Comparison of ENCODE assay signal across 2 cellular contexts in genomic region chr7:28984219-28984618, GRCh38.
TF ChIP-seq lines count a peak whose summit lies in the region.

No MANE protein-coding gene starts in this region.

TF ChIP-seq in IMR-90, 13 proteins besides CTCF, POLR2A, EP300 and RAD21:
- no peak for TF ChIP-seq FOS (IDR thresholded peaks at IDR 0.05; ENCODE audit: low read depth, low read length)
- TF ChIP-seq MXI1 (IDR thresholded peaks at IDR 0.05; ENCODE audit: borderline replicate concordance, low read depth, low read length) = no peak
- no peak for TF ChIP-seq SMC3 (IDR thresholded peaks at IDR 0.05; ENCODE audit: low read depth, low read length)
- no peak for TF ChIP-seq ELK1 (IDR thresholded peaks at IDR 0.05; ENCODE audit: borderline replicate concordance, low read depth, low read length)
- no peak for TF ChIP-seq CEBPB (IDR thresholded peaks at IDR 0.05; ENCODE audit: low read depth, low read length)
- no peak for TF ChIP-seq USF2 (IDR thresholded peaks at IDR 0.05; ENCODE audit: low read depth, low read length)
- no peak for TF ChIP-seq NFE2L2 (IDR thresholded peaks at IDR 0.05; ENCODE audit: low read depth, low read length)
- TF ChIP-seq CHD1 (IDR thresholded peaks at IDR 0.05; ENCODE audit: low read depth, low read length) = no peak
- no peak for TF ChIP-seq RFX5 (IDR thresholded peaks at IDR 0.05; ENCODE audit: low read depth, low read length)
- no peak for TF ChIP-seq BHLHE40 (IDR thresholded peaks at IDR 0.05; ENCODE audit: low read depth, low read length)
- no peak for TF ChIP-seq MAZ (IDR thresholded peaks at IDR 0.05; ENCODE audit: borderline replicate concordance, low read depth, low read length)

TF ChIP-seq in WTC11, 78 proteins besides CTCF, POLR2A, EP300 and RAD21:
- TF ChIP-seq MYBL2 (CRISPR knock-in tag; IDR thresholded peaks at IDR 0.05) (no peak), ZSCAN18 (CRISPR knock-in tag; IDR thresholded peaks at IDR 0.05) (no peak), PRDM15 (CRISPR knock-in tag; IDR thresholded peaks at IDR 0.05) (no peak), AFF4 (CRISPR knock-in tag; IDR thresholded peaks at IDR 0.05; ENCODE audit: borderline replicate concordance) (no peak), ZNF232 (CRISPR knock-in tag; IDR thresholded peaks at IDR 0.05) (no peak), TEAD4 (CRISPR knock-in tag; IDR thresholded peaks at IDR 0.05) (no peak), IRF1 (CRISPR knock-in tag; IDR thresholded peaks at IDR 0.05) (no peak), ARID4B (CRISPR knock-in tag; IDR thresholded peaks at IDR 0.05; ENCODE audit: borderline replicate concordance) (no peak), MAX (CRISPR knock-in tag; IDR thresholded peaks at IDR 0.05) (no peak), ZBTB43 (CRISPR knock-in tag; IDR thresholded peaks at IDR 0.05) (no peak), NR2C2 (CRISPR knock-in tag; IDR thresholded peaks at IDR 0.05) (no peak), FOXP1 (CRISPR knock-in tag; IDR thresholded peaks at IDR 0.05; ENCODE audit: borderline replicate concordance) (no peak), ZNF121 (CRISPR knock-in tag; IDR thresholded peaks at IDR 0.05) (no peak), NR1H2 (CRISPR knock-in tag; IDR thresholded peaks at IDR 0.05) (no peak), TEAD1 (CRISPR knock-in tag; IDR thresholded peaks at IDR 0.05) (no peak)
